ENCODE assay signal across 16 cellular contexts in the genomic region with DNA sequence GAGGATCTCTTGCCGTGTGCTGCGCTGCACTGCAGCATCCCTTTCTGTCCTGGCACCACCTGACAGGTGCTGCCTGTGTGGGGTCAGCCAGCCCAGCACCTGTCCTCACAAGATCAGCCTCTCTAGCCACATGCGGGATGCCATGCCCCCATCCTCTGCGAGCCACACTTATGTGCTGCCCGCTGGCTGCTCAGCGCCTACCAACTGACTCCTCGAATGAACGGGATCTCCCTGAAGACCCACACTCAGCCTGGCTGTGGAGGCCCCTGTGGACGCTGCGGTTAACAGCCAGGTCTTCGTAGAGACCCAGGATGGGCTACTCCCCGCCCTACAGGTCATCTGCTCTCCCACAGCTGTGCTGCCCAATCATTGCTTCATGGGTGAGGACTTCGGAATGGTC.
DNase-seq lines count a peak whose midpoint lies in the region; ATAC-seq and TF ChIP-seq lines count a peak whose summit lies in the region.
"Had no signal": no experiment of that assay in that cellular context is flagged by ENCODE, and none has a peak within 500 bp of the region (broad histone marks: within the 10 kb centered on the region; RNA-seq: fewer than 3 reads in every experiment).

No MANE protein-coding gene starts in this region.

- H3K23ac ChIP-seq in H9 (ENCODE audit: insufficient read length, low read depth, low read length) = no peak overlapping the region

- H3K18ac ChIP-seq in H9 (ENCODE audit: insufficient read length, low read depth, low read length) = no peak overlapping the region

- H2BK120ac ChIP-seq in H9 (ENCODE audit: low read depth, low read length, poor library complexity, severe bottlenecking) = no peak overlapping the region

- no peak overlapping the region for H4K91ac ChIP-seq in H9 (ENCODE audit: insufficient read length, low read depth, low read length)

- WGBS in H9 (ENCODE audit: extremely low coverage, insufficient read length, low lambda C conversion rate) = no CpG with 5 or more reads among the region's 13 CpGs
- WGBS in aorta, 2 donors = 91 to 94% methylated on average over 13 of the region's 13 CpGs

- H3K27ac Mint-ChIP-seq in H9 = peak overlapping the region in 2 of 3 experiments; percentile 19 to 21; a peak in 1 of 7 replicates
- peak overlapping the region; percentile 39 to 65 for H3K27ac Mint-ChIP-seq in effector memory CD8-positive, alpha-beta T cell
- H3K27ac Mint-ChIP-seq in naive thymus-derived CD8-positive, alpha-beta T cell = peak overlapping the region in 7 of 10 donors; percentile 7 to 79 (median 22)

- DNase-seq in H9 (no peak), aorta (no peak), NCI-H345 (lab: John Stamatoyannopoulos, UW) (no peak)
- no peak for DNase-seq in effector memory CD8-positive, alpha-beta T cell
- DNase-seq in naive thymus-derived CD8-positive, alpha-beta T cell = peak in 1 of 10 donors; percentile 50
- DNase-seq: BE2C; CD8-positive, alpha-beta T cell; COR-L47; DMS153; DMS79 treated with DMSO at 0.1 percent for 48 hours; GDM1; H7; IMR-90 had no signal

- no peak overlapping the region for H3K56ac ChIP-seq in H9 (ENCODE audit: insufficient read length, low read depth, low read length)

- no peak overlapping the region for H4K8ac ChIP-seq in H9 (replicated peaks; ENCODE audit: insufficient read length, low read depth, low read length)

- no peak overlapping the region for H2BK12ac ChIP-seq in H9 (ENCODE audit: insufficient read length, low read depth, low read length)

- no peak overlapping the region for H2BK20ac ChIP-seq in H9 (ENCODE audit: low read depth, low read length, poor library complexity, severe bottlenecking)

- H2AK5ac ChIP-seq in H9 (ENCODE audit: insufficient read length, low read length) = no peak overlapping the region

- peaks cover 3 to 7% of the 10 kb centered on the region in 2 donors for H3K36me3 ChIP-seq in aorta (ENCODE audit: control insufficient read depth in 1 of 2, insufficient read depth in 2 of 2, low read length in 1 of 2)
- H3K36me3 ChIP-seq: BE2C had no signal

- H2AFZ ChIP-seq in H9 (ENCODE audit: low read length) = no peak overlapping the region

- H4K5ac ChIP-seq in H9 (ENCODE audit: insufficient read length, low read depth, low read length) = no peak overlapping the region

- peaks cover 14 to 16% of the 10 kb centered on the region in 2 experiments for H3K9me3 Mint-ChIP-seq in H9
- H3K9me3 Mint-ChIP-seq in effector memory CD8-positive, alpha-beta T cell = peaks cover 0 to 2% of the 10 kb centered on the region in 2 donors
- H3K9me3 Mint-ChIP-seq in naive thymus-derived CD8-positive, alpha-beta T cell = peaks cover 0 to 20% (median 6%) of the 10 kb centered on the region in 9 donors

- no peak for TF ChIP-seq CTCF in H9 (conservative IDR thresholded peaks at IDR 0.05)

- POLR2A ChIA-PET in naive thymus-derived CD8-positive, alpha-beta T cell (lab: Charles Lee) = no interaction called here

- H4K20me1 ChIP-seq in H9 (ENCODE audit: control insufficient read depth, insufficient read depth, insufficient read length) = peaks cover 2% of the 10 kb centered on the region

- no peaks in the 10 kb centered on the region for H3K79me1 ChIP-seq in H9 (ENCODE audit: insufficient read depth, low read depth, low read length, poor library complexity, severe bottlenecking)

- H3K9ac ChIP-seq in H9 (ENCODE audit: extremely low read depth, insufficient read length, low read length) = no peak overlapping the region

- no peak overlapping the region for H3K4ac ChIP-seq in H9 (ENCODE audit: low read depth, low read length)

- H3K4me3 Mint-ChIP-seq in H9 = no peak overlapping the region
- no peak overlapping the region for H3K4me3 Mint-ChIP-seq in effector memory CD8-positive, alpha-beta T cell
- H3K4me3 Mint-ChIP-seq in naive thymus-derived CD8-positive, alpha-beta T cell = no peak overlapping the region
- H3K4me3 Mint-ChIP-seq: CD8-positive, alpha-beta T cell had no signal

- H3K9me3 ChIP-seq in H9 (ENCODE audit: control insufficient read depth, low read depth, low read length) = peaks cover 10% of the 10 kb centered on the region
- H3K9me3 ChIP-seq in aorta (ENCODE audit: control insufficient read depth, low read length) = peaks cover 4% of the 10 kb centered on the region
- H3K9me3 ChIP-seq: BE2C had no signal

- H3K27me3 Mint-ChIP-seq in H9 (ENCODE audit: low read depth) = no peaks in the 10 kb centered on the region; the same call in 1 of the 2 replicates
- no peaks in the 10 kb centered on the region for H3K27me3 Mint-ChIP-seq in effector memory CD8-positive, alpha-beta T cell
- H3K27me3 Mint-ChIP-seq in naive thymus-derived CD8-positive, alpha-beta T cell = no peaks in the 10 kb centered on the region

- H3K27ac ChIP-seq in H9 (ENCODE audit: insufficient read length, low read depth, low read length) (no peak overlapping the region), aorta (ENCODE audit: low read depth in 1 of 2, low read length in 2 of 2) (no peak overlapping the region)
- H3K27ac ChIP-seq: A549, C4-2B had no signal

- no peaks in the 10 kb centered on the region for H3K79me2 ChIP-seq in H9 (ENCODE audit: insufficient read depth, low read length)

- H3K4me1 ChIP-seq in H9 (ENCODE audit: insufficient read depth, low read length) = peaks cover 10% of the 10 kb centered on the region; the same call in 1 of the 2 replicates
- H3K4me1 ChIP-seq in aorta (ENCODE audit: control insufficient read depth in 1 of 2, insufficient read depth in 2 of 2, low read length in 2 of 2) = no peaks in the 10 kb centered on the region
- H3K4me1 ChIP-seq: A549, BE2C had no signal

- no peak for ATAC-seq in effector memory CD8-positive, alpha-beta T cell (replicated peaks)
- no peak for ATAC-seq in naive thymus-derived CD8-positive, alpha-beta T cell
- ATAC-seq in aorta (ENCODE audit: low FRiP score) (peak; percentile 21), GM19395 (IDR thresholded peaks at IDR 0.05; ENCODE audit: unreplicated experiment) (no peak)
- ATAC-seq: A549; CD8-positive, alpha-beta T cell had no signal

- H3K36me3 Mint-ChIP-seq in H9 (ENCODE audit: insufficient read depth in 1 of 3, low read depth in 3 of 3) = peaks cover 20 to 23% (median 21%) of the 10 kb centered on the region in 3 experiments
- H3K36me3 Mint-ChIP-seq in effector memory CD8-positive, alpha-beta T cell (ENCODE audit: insufficient read depth) = peaks cover 30% of the 10 kb centered on the region
- H3K36me3 Mint-ChIP-seq in naive thymus-derived CD8-positive, alpha-beta T cell = peaks cover 30 to 97% (median 76%) of the 10 kb centered on the region in 3 donors

- H3K4me3 ChIP-seq in aorta (ENCODE audit: low read length in 2 of 2) = no peak overlapping the region
- H3K4me3 ChIP-seq: A549 had no signal

- H2BK5ac ChIP-seq in H9 (ENCODE audit: insufficient read length, low read length) = no peak overlapping the region

- H3K27me3 ChIP-seq in H9 (ENCODE audit: insufficient read depth, low read length) (no peaks in the 10 kb centered on the region), aorta (ENCODE audit: control insufficient read depth in 1 of 2, insufficient read depth in 2 of 2, low read length in 1 of 2) (no peaks in the 10 kb centered on the region)
- H3K27me3 ChIP-seq: BE2C had no signal

- no peak overlapping the region for H2BK15ac ChIP-seq in H9 (ENCODE audit: low read depth, low read length)

- H3K14ac ChIP-seq in H9 (ENCODE audit: insufficient read depth, low read length) = no peak overlapping the region

- intact Hi-C loops in aorta (cut with DNase I) = no loop called here

- H3K4me1 Mint-ChIP-seq in H9 = peaks cover 23 to 25% of the 10 kb centered on the region in 2 experiments
- peaks cover 0 to 7% of the 10 kb centered on the region in 2 donors for H3K4me1 Mint-ChIP-seq in effector memory CD8-positive, alpha-beta T cell (ENCODE audit: low read depth in 2 of 2)
- H3K4me1 Mint-ChIP-seq in naive thymus-derived CD8-positive, alpha-beta T cell = peaks cover 6 to 31% (median 13%) of the 10 kb centered on the region in 4 donors

- H3T11ph ChIP-seq in H9 (ENCODE audit: low read length) = no peak overlapping the region

- no peaks in the 10 kb centered on the region for H3K23me2 ChIP-seq in H9 (ENCODE audit: insufficient read length, low read depth, low read length, poor library complexity, severe bottlenecking)

- H3K4me2 ChIP-seq in H9 (ENCODE audit: insufficient read depth, insufficient read length, low read length) = no peak overlapping the region
- H3K4me2 ChIP-seq: A549 had no signal
